In genomic region chr2:25036221-25036559, GRCh38 we compare ENCODE assay signal across 12 cellular contexts.
"Had no signal": no experiment of that assay in that cellular context is flagged by ENCODE, and none has a peak within 500 bp of the region (broad histone marks: within the 10 kb centered on the region; RNA-seq: fewer than 3 reads in every experiment).

No MANE protein-coding gene starts in this region.

- H3K4me3 ChIP-seq: body of pancreas, lower lobe of right lung, prostate gland, sigmoid colon had no signal

- H3K9me3 ChIP-seq: body of pancreas, lower lobe of right lung, prostate gland, sigmoid colon had no signal

- H3K4me1 ChIP-seq: lower lobe of right lung, prostate gland had no signal

- DNase-seq: activated CD4-positive, alpha-beta T cell treated with anti-CD3 and anti-CD28 coated beads, Interleukin-2, amount 10 ng/mL, durations not matched to agents 7 days and 5 days; activated naive CD8-positive, alpha-beta T cell treated with anti-CD3 and anti-CD28 coated beads for 36 hours; amygdala; body of pancreas; effector memory CD8-positive, alpha-beta T cell; foreskin melanocyte; head of caudate nucleus; sigmoid colon; stimulated activated CD4-positive, alpha-beta T cell treated with anti-CD3 and anti-CD28 coated beads, Interleukin-1b, Interleukin-23, amount 100 ng/mL, for 48 hours; stimulated activated naive CD8-positive, alpha-beta T cell treated with anti-CD3 and anti-CD28 coated beads, Interleukin-15, amount 100 ng/mL, for 72 hours had no signal

- H3K27ac ChIP-seq: body of pancreas, lower lobe of right lung, prostate gland, sigmoid colon had no signal

- H3K36me3 ChIP-seq: lower lobe of right lung, prostate gland, sigmoid colon had no signal

- H3K27me3 ChIP-seq: body of pancreas, sigmoid colon had no signal
